Comparison of ENCODE assay signal across 27 cellular contexts in the genomic region with DNA sequence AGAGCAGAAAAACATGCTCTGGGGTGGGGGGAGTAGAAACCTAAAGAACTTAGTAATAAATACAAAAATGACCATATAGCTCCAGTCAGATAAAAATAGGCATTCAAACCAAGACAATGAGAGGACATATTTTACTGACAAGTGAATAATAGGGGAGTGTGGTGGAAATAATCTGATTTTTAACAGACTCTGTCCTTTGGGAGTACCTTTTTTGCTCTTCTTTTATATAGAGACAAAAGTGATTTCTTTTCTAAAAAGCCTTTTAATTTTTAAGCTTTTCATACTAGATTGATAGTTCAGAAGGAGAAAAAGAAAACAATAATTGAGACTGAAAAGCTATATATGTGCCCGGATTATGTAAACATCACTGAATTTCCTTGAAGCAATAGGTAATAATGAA.
"Had no signal": no experiment of that assay in that cellular context is flagged by ENCODE, and none has a peak within 500 bp of the region (broad histone marks: within the 10 kb centered on the region; RNA-seq: fewer than 3 reads in every experiment).

No MANE protein-coding gene starts in this region.

- H3K27me3 Mint-ChIP-seq: memory B cell; naive thymus-derived CD4-positive, alpha-beta T cell had no signal

- H3K9me3 Mint-ChIP-seq: memory B cell; naive thymus-derived CD4-positive, alpha-beta T cell; nephron; stimulated activated effector memory CD8-positive, alpha-beta T cell treated with anti-CD3 and anti-CD28 coated beads, Interleukin-12 subunit alpha, Interleukin-12 subunit beta, amount 100 ng/mL, for 72 hours had no signal

- H3K27ac ChIP-seq: coronary artery, esophagus squamous epithelium, prostate gland, right atrium auricular region, stomach, thyroid gland had no signal

- H3K36me3 Mint-ChIP-seq: memory B cell; mesothelial cell of epicardium; naive thymus-derived CD4-positive, alpha-beta T cell; stimulated activated effector memory CD8-positive, alpha-beta T cell treated with anti-CD3 and anti-CD28 coated beads, Interleukin-12 subunit alpha, Interleukin-12 subunit beta, amount 100 ng/mL, for 72 hours had no signal

- H3K4me1 ChIP-seq: esophagus squamous epithelium, prostate gland, right atrium auricular region, stomach, thyroid gland had no signal

- H3K4me3 ChIP-seq: coronary artery, esophagus squamous epithelium, lung, mucosa of descending colon, prostate gland, right atrium auricular region, stomach, thyroid gland had no signal

- H3K27me3 ChIP-seq: esophagus squamous epithelium, right atrium auricular region, stomach, thyroid gland had no signal

- ATAC-seq: left lobe of liver; mucosa of descending colon; naive thymus-derived CD4-positive, alpha-beta T cell; sciatic nerve; stimulated activated effector memory CD8-positive, alpha-beta T cell treated with anti-CD3 and anti-CD28 coated beads, Interleukin-12 subunit alpha, Interleukin-12 subunit beta, amount 100 ng/mL, for 72 hours had no signal

- H3K9me3 ChIP-seq: esophagus squamous epithelium, mucosa of descending colon, prostate gland, right atrium auricular region, stomach, thyroid gland had no signal

- H3K4me1 Mint-ChIP-seq: naive thymus-derived CD4-positive, alpha-beta T cell; stimulated activated effector memory CD8-positive, alpha-beta T cell treated with anti-CD3 and anti-CD28 coated beads, Interleukin-12 subunit alpha, Interleukin-12 subunit beta, amount 100 ng/mL, for 72 hours had no signal

- H3K27ac Mint-ChIP-seq: memory B cell; nephron; stimulated activated effector memory CD8-positive, alpha-beta T cell treated with anti-CD3 and anti-CD28 coated beads, Interleukin-12 subunit alpha, Interleukin-12 subunit beta, amount 100 ng/mL, for 72 hours had no signal

- H3K36me3 ChIP-seq: esophagus squamous epithelium, prostate gland, right atrium auricular region, stomach, thyroid gland had no signal

- H3K4me3 Mint-ChIP-seq: memory B cell; mesothelial cell of epicardium; naive thymus-derived CD4-positive, alpha-beta T cell; nephron; stimulated activated effector memory CD8-positive, alpha-beta T cell treated with anti-CD3 and anti-CD28 coated beads, Interleukin-12 subunit alpha, Interleukin-12 subunit beta, amount 100 ng/mL, for 72 hours had no signal

- DNase-seq: dermis blood vessel endothelial cell; effector memory CD4-positive, alpha-beta T cell; erythroblast; esophagus squamous epithelium; foreskin melanocyte; hypothalamus; kidney; mucosa of descending colon; naive thymus-derived CD4-positive, alpha-beta T cell; nucleus accumbens; stimulated activated CD4-positive, alpha-beta T cell treated with anti-CD3 and anti-CD28 coated beads, Interleukin-2, amount 100 ng/mL, for 24 hours; stimulated activated CD4-positive, alpha-beta T cell treated with anti-CD3 and anti-CD28 coated beads, Interleukin-4, amount 100 ng/mL, for 24 hours; stimulated activated naive CD4-positive, alpha-beta T cell treated with Interleukin-2 at 50 U/mL for 16 hours; stomach; thyroid gland; trophoblast cell had no signal

- FAIRE-seq: endometrium, kidney had no signal
